In the genomic region with DNA sequence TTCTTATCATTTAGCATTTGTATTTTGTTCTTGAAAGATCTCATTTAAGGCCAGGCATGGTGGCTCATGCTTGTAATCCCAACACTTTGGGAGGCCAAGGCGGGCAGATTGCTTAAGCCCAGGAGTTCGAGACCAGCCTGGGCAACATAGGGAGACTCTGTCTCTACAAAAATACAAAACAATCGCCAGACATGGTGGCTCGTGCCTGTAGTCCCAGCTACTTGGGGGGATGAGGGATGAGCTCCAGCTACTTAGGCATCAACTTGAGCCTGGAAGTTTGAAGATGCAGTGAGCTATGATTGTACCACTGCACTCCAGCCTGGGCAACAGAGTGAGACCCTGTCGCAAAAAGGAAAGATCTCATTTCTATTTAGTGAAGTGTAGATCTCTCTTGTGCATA, we compare ENCODE assay signal across 1 cellular context.
TF ChIP-seq lines count a peak whose summit lies in the region.

No MANE protein-coding gene starts in this region.

TF ChIP-seq in HepG2, 621 proteins besides CTCF, POLR2A, EP300 and RAD21:
- 0 out of 2 replicates have a peak, but pooled peaks have one; percentile 8 for TF ChIP-seq ZMYM4 (CRISPR knock-in tag; IDR thresholded peaks at IDR 0.05)
